Comparison of ENCODE assay signal across 26 cellular contexts in genomic region chr6:33772902-33773472, GRCh38. TPM values are rescaled to one million over a fixed set of nuclear protein-coding genes. Genes with fewer than 3 reads are reported as not detected.
DNase-seq lines count a peak whose midpoint lies in the region; ATAC-seq, FAIRE-seq and TF ChIP-seq lines count a peak whose summit lies in the region.
"Had no signal": no experiment of that assay in that cellular context is flagged by ENCODE, and none has a peak within 500 bp of the region (broad histone marks: within the 10 kb centered on the region; RNA-seq: fewer than 3 reads in every experiment).

No MANE protein-coding gene starts in this region.

- peaks cover 5% of the 10 kb centered on the region for H4K20me1 ChIP-seq in osteoblast (ENCODE audit: insufficient read depth, low read length)

- H2AFZ ChIP-seq in osteoblast (ENCODE audit: low read length), result no peak overlapping the region

- H3K27me3 ChIP-seq in RWPE2 (ENCODE audit: insufficient read depth, poor library complexity, severe bottlenecking) (no peaks in the 10 kb centered on the region), osteoblast (ENCODE audit: insufficient read depth, low read length) (no peaks in the 10 kb centered on the region)
- H3K27me3 ChIP-seq: gastrocnemius medialis had no signal

- H3K27ac ChIP-seq in RWPE2 (ENCODE audit: poor library complexity, severe bottlenecking), result peak overlapping the region; percentile 81
- H3K27ac ChIP-seq in osteoblast (ENCODE audit: low read depth, low read length), result no peak overlapping the region
- H3K27ac ChIP-seq: 22Rv1 had no signal

- no peaks in the 10 kb centered on the region for H3K79me2 ChIP-seq in osteoblast (ENCODE audit: insufficient read depth, low read length)

- TF ChIP-seq POLR2A in GM12892 (IDR thresholded peaks at IDR 0.05; ENCODE audit: low read depth, low read length), result no peak

- H3K4me3 ChIP-seq in RWPE2 (ENCODE audit: severe bottlenecking) (no peak overlapping the region), epithelial cell of esophagus (ENCODE audit: low read length) (no peak overlapping the region), osteoblast (ENCODE audit: insufficient read depth, low read length) (no peak overlapping the region)
- H3K4me3 ChIP-seq: esophagus muscularis mucosa, gastrocnemius medialis, left ventricle myocardium inferior, prostate gland had no signal

- H3K9me3 ChIP-seq in RWPE2 (ENCODE audit: severe bottlenecking), result no peaks in the 10 kb centered on the region
- H3K9me3 ChIP-seq in osteoblast (ENCODE audit: low read depth, low read length), result no peaks in the 10 kb centered on the region
- H3K9me3 ChIP-seq: esophagus muscularis mucosa, gastrocnemius medialis, left ventricle myocardium inferior, prostate gland had no signal

- H3K36me3 ChIP-seq in RWPE2 (ENCODE audit: low read depth) (peaks cover 52% of the 10 kb centered on the region), osteoblast (ENCODE audit: insufficient read depth, low read length) (peaks cover 54% of the 10 kb centered on the region)

- no peak for FAIRE-seq in GM12892 (lab: Jason Lieb, UNC)

- H3K4me1 ChIP-seq in RWPE2 (ENCODE audit: insufficient read depth, poor library complexity, severe bottlenecking) (peaks cover 24% of the 10 kb centered on the region), osteoblast (ENCODE audit: insufficient read depth, low read length) (peaks cover 27% of the 10 kb centered on the region)

- ATAC-seq in RWPE2 (ENCODE audit: low read depth), result peak; percentile 3
- no peak for ATAC-seq in HG02610 (IDR thresholded peaks at IDR 0.05; ENCODE audit: unreplicated experiment)
- ATAC-seq: activated T-helper 17 cell treated with anti-CD3 and anti-CD28 coated beads, Interleukin-2, amount 50 U/mL, for 72 hours; gastrocnemius medialis had no signal

- TF ChIP-seq CTCF in RWPE2 (IDR thresholded peaks at IDR 0.05; ENCODE audit: poor library complexity, severe bottlenecking) (no peak), epithelial cell of esophagus (IDR thresholded peaks at IDR 0.05; ENCODE audit: insufficient read depth, low read depth, low read length, missing control alignments) (no peak), osteoblast (IDR thresholded peaks at IDR 0.05; ENCODE audit: extremely low read depth, low read depth, low read length) (no peak)

- DNase-seq in DMS 273 (lab: John Stamatoyannopoulos, UW; ENCODE audit: unreplicated experiment) (peak; percentile 48), DMS 273 treated with DMSO at 0.1 percent for 48 hours (lab: John Stamatoyannopoulos, UW) (no peak), RWPE2 (ENCODE audit: low spot score) (no peak), epithelial cell of esophagus (ENCODE audit: low read depth) (peak; percentile 39), osteoblast (ENCODE audit: insufficient read length, low spot score, missing footprints) (peak; percentile 62), GM12892 (ENCODE audit: insufficient read length) (no peak)
- DNase-seq in stimulated activated naive CD4-positive, alpha-beta T cell (lab: John Stamatoyannopoulos, UW), result no peak
- DNase-seq: activated CD4-positive, alpha-beta T cell treated with anti-CD3 and anti-CD28 coated beads, Interleukin-2, amount 50 U/mL, for 4 hours; activated CD8-positive, alpha-beta memory T cell treated with anti-CD3 and anti-CD28 coated beads, Interleukin-2, amount 50 U/mL, for 4 hours; CD4-positive, alpha-beta T cell; gastrocnemius medialis; GDM1; H9; hypothalamus; Kasumi-1; left ventricle myocardium inferior; NCI-H69; nephron progenitor cell; RPMI8226; WERI-Rb-1 had no signal

- H3K4me2 ChIP-seq in osteoblast (ENCODE audit: insufficient read depth, low read length), result no peak overlapping the region

RNA-seq across cellular contexts. Expression of gene LEMD2, which starts 15.9 kb away (rescaled TPM):
- 47.4 and 49.2 TPM in 2 replicates for total RNA-seq in osteoblast
- 19.7 TPM for polyA plus RNA-seq in GM12892 (2012; ENCODE audit: missing spikeins)

RNA-seq across cellular contexts. Expression of gene IP6K3, which starts 26.3 kb away (rescaled TPM):
- under 0.01 and 0.29 TPM in 2 replicates for total RNA-seq in osteoblast
- polyA plus RNA-seq in GM12892 (2012; ENCODE audit: missing spikeins), result not detected
- total RNA-seq: activated T-helper 17 cell treated with anti-CD3 and anti-CD28 coated beads, Interleukin-2, amount 50 U/mL, for 72 hours; CD4-positive, alpha-beta T cell; mononuclear cell had no signal

RNA-seq across cellular contexts. Expression of gene MLN, which starts 30.8 kb away (rescaled TPM):
- total RNA-seq in osteoblast, result not detected in 2 replicates
- not detected for polyA plus RNA-seq in GM12892 (2012; ENCODE audit: missing spikeins)
- total RNA-seq: activated T-helper 17 cell treated with anti-CD3 and anti-CD28 coated beads, Interleukin-2, amount 50 U/mL, for 72 hours; CD4-positive, alpha-beta T cell; esophagus muscularis mucosa; gastrocnemius medialis; H9; left ventricle myocardium inferior; mononuclear cell; prostate gland had no signal

Comparison
In these comparisons a context has a peak if more than half of its experiments do, and no peak if none do; other contexts are left out.
1. DNase-seq: peak in DMS 273 (single experiment), epithelial cell of esophagus (single experiment) and osteoblast (single experiment); none in DMS 273 treated with DMSO at 0.1 percent for 48 hours (single experiment), RWPE2 (single experiment), GM12892 (single experiment) and stimulated activated naive CD4-positive, alpha-beta T cell (0 of 6).